In genomic region chr20:32203556-32204484, GRCh38 we compare ENCODE assay signal across 8 cellular contexts. TPM values are rescaled to one million over a fixed set of nuclear protein-coding genes. Genes with fewer than 3 reads are reported as not detected.
DNase-seq lines count a peak whose midpoint lies in the region; ATAC-seq, FAIRE-seq and TF ChIP-seq lines count a peak whose summit lies in the region.

No MANE protein-coding gene starts in this region.

- no peaks in the 10 kb centered on the region for H3K9me3 Mint-ChIP-seq in CD4-positive, CD25-positive, alpha-beta regulatory T cell

- H3K4me1 ChIP-seq in CD4-positive, CD25-positive, alpha-beta regulatory T cell (ENCODE audit: control insufficient read depth, insufficient read depth, low read length, poor library complexity, severe bottlenecking): peaks cover 57% of the 10 kb centered on the region
- peaks cover 45 to 54% of the 10 kb centered on the region in 2 donors for H3K4me1 ChIP-seq in duodenal mucosa (ENCODE audit: control insufficient read depth in 1 of 2, insufficient read depth in 2 of 2, low read length in 2 of 2)
- peaks cover 70 to 73% of the 10 kb centered on the region in 2 donors for H3K4me1 ChIP-seq in gastrocnemius medialis

- H3K27ac Mint-ChIP-seq in CD4-positive, CD25-positive, alpha-beta regulatory T cell: peak overlapping the region; percentile 58 to 94 (median 89)

- intact Hi-C loops in gastrocnemius medialis (cut with DNase I; ENCODE audit: low total_unique reads): loop anchor here (2.0 to 10.0 kb wide), 2 partner anchors 87 to 689 kb away; partner anchors contain the start of gene HM13

- peaks cover 9% of the 10 kb centered on the region; the same call in 1 of the 2 replicates for H4K20me1 ChIP-seq in SU-DHL-6 (ENCODE audit: low read depth, low read length)

- H3F3A ChIP-seq in SU-DHL-6 (ENCODE audit: insufficient read depth): peaks cover 9% of the 10 kb centered on the region; the same call in 1 of the 2 replicates

- no peaks in the 10 kb centered on the region for H3K9me3 ChIP-seq in CD4-positive, CD25-positive, alpha-beta regulatory T cell (ENCODE audit: control insufficient read depth in 2 of 2, low read length in 2 of 2)
- H3K9me3 ChIP-seq in SU-DHL-6 (ENCODE audit: insufficient read depth, low read length): no peaks in the 10 kb centered on the region
- no peaks in the 10 kb centered on the region for H3K9me3 ChIP-seq in duodenal mucosa (ENCODE audit: control insufficient read depth in 1 of 2, low read length in 2 of 2)
- no peaks in the 10 kb centered on the region for H3K9me3 ChIP-seq in gastrocnemius medialis

- peak in 1 of 3 donors; percentile 35 for DNase-seq in CD4-positive, CD25-positive, alpha-beta regulatory T cell
- DNase-seq in gastrocnemius medialis: peak in 1 of 2 donors; percentile 40
- no peak for DNase-seq in HEK293T (ENCODE audit: extremely low spot score)
- DNase-seq in urothelium cell line (ENCODE audit: low spot score): no peak
- no peak for DNase-seq in glomerular visceral epithelial cell (ENCODE audit: extremely low spot score)
- no peak for DNase-seq in GM12892 (ENCODE audit: insufficient read length)

- POLR2A ChIA-PET in HEK293T (lab: Yijun Ruan, JAX): interaction anchor here (1.0 kb wide), 1 partner anchor 94 kb away, joined by 3 read pairs; the partner anchor contains the start of gene TM9SF4

- peaks cover 23% of the 10 kb centered on the region for H3K36me3 ChIP-seq in CD4-positive, CD25-positive, alpha-beta regulatory T cell (ENCODE audit: control insufficient read depth, insufficient read depth, low read length)
- 0 out of 2 replicates have a peak, but pooled peaks cover 3% of the 10 kb centered on the region for H3K36me3 ChIP-seq in SU-DHL-6 (ENCODE audit: low read length)
- H3K36me3 ChIP-seq in duodenal mucosa (ENCODE audit: control insufficient read depth in 1 of 2, insufficient read depth in 2 of 2, low read length in 2 of 2): peaks cover 17 to 39% of the 10 kb centered on the region in 2 donors
- H3K36me3 ChIP-seq in gastrocnemius medialis: peaks cover 0 to 31% of the 10 kb centered on the region in 2 donors

- H3K27me3 ChIP-seq in CD4-positive, CD25-positive, alpha-beta regulatory T cell (ENCODE audit: control insufficient read depth, insufficient read depth, low read length): no peaks in the 10 kb centered on the region
- H3K27me3 ChIP-seq in SU-DHL-6 (ENCODE audit: low read length) (no peaks in the 10 kb centered on the region), duodenal mucosa (ENCODE audit: control insufficient read depth in 1 of 2, insufficient read depth in 2 of 2, low read length in 2 of 2) (no peaks in the 10 kb centered on the region), gastrocnemius medialis (no peaks in the 10 kb centered on the region)

- H3K36me3 Mint-ChIP-seq in CD4-positive, CD25-positive, alpha-beta regulatory T cell: peaks cover 15% of the 10 kb centered on the region

- no peaks in the 10 kb centered on the region for H3K9me2 ChIP-seq in SU-DHL-6 (replicated peaks; ENCODE audit: insufficient read depth, low read length)

- H3K4me3 Mint-ChIP-seq in CD4-positive, CD25-positive, alpha-beta regulatory T cell: peak overlapping the region; percentile 34 to 98 (median 76)

- H3K9ac ChIP-seq in SU-DHL-6 (ENCODE audit: low read length) (0 out of 2 replicates have a peak overlapping the region, but pooled peaks have one; percentile 90), duodenal mucosa (ENCODE audit: low read depth in 1 of 2, low read length in 2 of 2) (peak overlapping the region; percentile 87 to 99)

- peak in 1 of 2 donors; percentile 46 for TF ChIP-seq POLR2A in gastrocnemius medialis (IDR thresholded peaks at IDR 0.05)
- TF ChIP-seq POLR2A in GM12892 (IDR thresholded peaks at IDR 0.05; ENCODE audit: low read depth, low read length): no peak

- in situ Hi-C loops in gastrocnemius medialis (cut with MboI; ENCODE audit: low sequenced_read_pairs in 4 of 4): loop anchor here in 1 of 4 donors (10.0 kb wide), 1 partner anchor 89 kb away; no protein-coding TSS in a partner anchor

- CTCF ChIA-PET in HEK293T (lab: Yijun Ruan, JAX): no interaction called here

- H3K27me3 Mint-ChIP-seq in CD4-positive, CD25-positive, alpha-beta regulatory T cell: no peaks in the 10 kb centered on the region

- no peak for ATAC-seq in CD4-positive, CD25-positive, alpha-beta regulatory T cell (ENCODE audit: low read depth in 2 of 2)
- peak in 1 of 2 donors; percentile 56 for ATAC-seq in gastrocnemius medialis

- peak overlapping the region; percentile 89 for H3K4me2 ChIP-seq in SU-DHL-6 (ENCODE audit: low read depth, low read length, poor library complexity, severe bottlenecking)

- FAIRE-seq in urothelium cell line (lab: Jason Lieb, UNC): no peak
- FAIRE-seq in GM12892 (lab: Jason Lieb, UNC): no peak

- peaks cover 23 to 76% (median 57%) of the 10 kb centered on the region in 4 donors for H3K4me1 Mint-ChIP-seq in CD4-positive, CD25-positive, alpha-beta regulatory T cell

- H3K79me2 ChIP-seq in SU-DHL-6 (ENCODE audit: insufficient read depth, low read length): peaks cover 84% of the 10 kb centered on the region

- no peak for TF ChIP-seq CTCF in SU-DHL-6 (IDR thresholded peaks at IDR 0.05; ENCODE audit: insufficient read depth, low read length, poor library complexity, severe bottlenecking)
- TF ChIP-seq CTCF in gastrocnemius medialis (IDR thresholded peaks at IDR 0.05 in 4 of 5, conservative IDR thresholded peaks at IDR 0.05 in 1 of 5): no peak

- H3K4me3 ChIP-seq in CD4-positive, CD25-positive, alpha-beta regulatory T cell (ENCODE audit: low read depth, low read length): peak overlapping the region; percentile 81
- H3K4me3 ChIP-seq in SU-DHL-6 (ENCODE audit: insufficient read depth, low read length, poor library complexity, severe bottlenecking) (no peak overlapping the region), duodenal mucosa (ENCODE audit: low read depth in 1 of 2, low read length in 2 of 2) (peak overlapping the region; percentile 28 to 41), gastrocnemius medialis (peak overlapping the region in 3 of 4 donors; percentile 76 to 88 (median 87))

- H3K27ac ChIP-seq in CD4-positive, CD25-positive, alpha-beta regulatory T cell (ENCODE audit: insufficient read depth, low read length, poor library complexity, severe bottlenecking): peak overlapping the region; percentile 18
- H3K27ac ChIP-seq in SU-DHL-6 (ENCODE audit: low read depth, low read length) (no peak overlapping the region), duodenal mucosa (ENCODE audit: low read depth, low read length) (peak overlapping the region; percentile 28), gastrocnemius medialis (peak overlapping the region; percentile 87 to 97 (median 94))

- H2AFZ ChIP-seq in SU-DHL-6 (ENCODE audit: low read depth, low read length, severe bottlenecking): no peak overlapping the region

TF ChIP-seq in HEK293T, 16 proteins besides CTCF, POLR2A, EP300 and RAD21:
- TF ChIP-seq HDGF (IDR thresholded peaks at IDR 0.05; ENCODE audit: borderline replicate concordance): no peak
TF ChIP-seq in HEK293T: peak in this region for 0.

RNA-seq across cellular contexts. Expression of gene PLAGL2, which starts 3.7 kb away (rescaled TPM):
- total RNA-seq in CD4-positive, CD25-positive, alpha-beta regulatory T cell: 22.9 TPM
- 1 to 10 TPM; 2.8 to 5.3 (median 4.0) TPM for polyA plus RNA-seq in CD4-positive, CD25-positive, alpha-beta regulatory T cell
- 1 to 10 TPM; 1.4 to 6.5 (median 5.8) TPM for total RNA-seq in gastrocnemius medialis
- 10.4 TPM for polyA plus RNA-seq in GM12892 (2012; ENCODE audit: missing spikeins)

RNA-seq across cellular contexts. Expression of gene POFUT1, which starts 3.9 kb away (rescaled TPM):
- 14.1 TPM for total RNA-seq in CD4-positive, CD25-positive, alpha-beta regulatory T cell
- polyA plus RNA-seq in CD4-positive, CD25-positive, alpha-beta regulatory T cell: 10 to 100 TPM; 10.0 to 14.3 (median 12.0) TPM
- total RNA-seq in gastrocnemius medialis: 10 to 100 TPM; 15.3 to 20.7 (median 18.4) TPM
- 13.8 TPM for polyA plus RNA-seq in GM12892 (2012; ENCODE audit: missing spikeins)
